In genomic region chr14:49427117-49427516, GRCh38 we compare ENCODE assay signal across 17 cellular contexts.
"Had no signal": no experiment of that assay in that cellular context is flagged by ENCODE, and none has a peak within 500 bp of the region (broad histone marks: within the 10 kb centered on the region; RNA-seq: fewer than 3 reads in every experiment).

No MANE protein-coding gene starts in this region.

- H3K27me3 ChIP-seq: ascending aorta, tibial artery had no signal

- H3K36me3 ChIP-seq: ascending aorta, tibial artery had no signal

- H3K4me3 ChIP-seq: ascending aorta, tibial artery had no signal

- H3K4me3 Mint-ChIP-seq: activated naive CD4-positive, alpha-beta T cell treated with anti-CD3 and anti-CD28 coated beads, Interleukin-2, amount 50 U/mL, for 24 hours; activated T-cell treated with anti-CD3 and anti-CD28 coated beads, Interleukin-2, amount 50 U/mL, for 72 hours; natural killer cell had no signal

- DNase-seq: activated CD4-positive, alpha-beta T cell treated with anti-CD3 and anti-CD28 coated beads, Interleukin-2, amount 50 U/mL, for 1 hour; activated CD8-positive, alpha-beta memory T cell treated with anti-CD3 and anti-CD28 coated beads for 24 hours; activated CD8-positive, alpha-beta memory T cell treated with anti-CD3 and anti-CD28 coated beads, Interleukin-2, amount 50 U/mL, for 48 hours; activated effector memory CD4-positive, alpha-beta T cell treated with anti-CD3 and anti-CD28 coated beads, Interleukin-2, amount 50 U/mL, for 16 hours; activated T-cell treated with anti-CD3 and anti-CD28 coated beads, Interleukin-2, amount 50 U/mL, for 72 hours; cerebellar nuclear complex; cortex of kidney; mesenchymal stem cell; natural killer cell; stimulated activated CD4-positive, alpha-beta T cell treated with anti-CD3 and anti-CD28 coated beads, Interleukin-2, amount 100 ng/mL, for 24 hours; stimulated activated naive CD8-positive, alpha-beta T cell treated with anti-CD3 and anti-CD28 coated beads, Interleukin-15, Interleukin-2, amounts not matched to agents 100 U/mL and 50 U/mL, for 24 hours; substantia nigra; T-helper 1 cell; T-helper 9 cell; tibial artery had no signal

- H3K4me1 ChIP-seq: ascending aorta, tibial artery had no signal

- H3K27ac ChIP-seq: ascending aorta, tibial artery had no signal

- H3K27ac Mint-ChIP-seq: activated naive CD4-positive, alpha-beta T cell treated with anti-CD3 and anti-CD28 coated beads, Interleukin-2, amount 50 U/mL, for 24 hours; activated T-cell treated with anti-CD3 and anti-CD28 coated beads, Interleukin-2, amount 50 U/mL, for 72 hours; natural killer cell had no signal

- H3K4me1 Mint-ChIP-seq: activated naive CD4-positive, alpha-beta T cell treated with anti-CD3 and anti-CD28 coated beads, Interleukin-2, amount 50 U/mL, for 24 hours; natural killer cell had no signal
